ENCODE assay signal across 9 cellular contexts in genomic region chr20:57400262-57400701, GRCh38. TPM values are rescaled to one million over a fixed set of nuclear protein-coding genes. Genes with fewer than 3 reads are reported as not detected.
A peak's percentile ranks its signal among the peaks of the same experiment; 100 is the strongest.
DNase-seq lines count a peak whose midpoint lies in the region; ATAC-seq and TF ChIP-seq lines count a peak whose summit lies in the region.
"Had no signal": no experiment of that assay in that cellular context is flagged by ENCODE, and none has a peak within 500 bp of the region (broad histone marks: within the 10 kb centered on the region; RNA-seq: fewer than 3 reads in every experiment).

No MANE protein-coding gene starts in this region.

- H3K9ac ChIP-seq in H9 (ENCODE audit: extremely low read depth, insufficient read length, low read length): no peak overlapping the region
- no peak overlapping the region for H3K9ac ChIP-seq in neuronal stem cell (ENCODE audit: low read depth, low read length, poor library complexity)

- H2BK5ac ChIP-seq in H9 (ENCODE audit: insufficient read length, low read length) (no peak overlapping the region), neuronal stem cell (ENCODE audit: low read length) (peak overlapping the region; percentile 27)

- CTCF ChIA-PET in CD4-positive, alpha-beta memory T cell (lab: Charles Lee; ENCODE audit: partially characterized antibody): interaction anchor here (1.0 to 5.6 kb wide), 2 partner anchors 9 to 20 kb away, joined by 3 to 31 read pairs; no protein-coding TSS in a partner anchor

- peak overlapping the region; percentile 17 to 90 (median 68) for H3K4me3 Mint-ChIP-seq in CD4-positive, alpha-beta memory T cell
- H3K4me3 Mint-ChIP-seq in H9: no peak overlapping the region

- peak overlapping the region; percentile 90 for H3K27ac ChIP-seq in CD4-positive, alpha-beta memory T cell (ENCODE audit: low read depth, low read length)
- H3K27ac ChIP-seq in H9 (ENCODE audit: insufficient read length, low read depth, low read length) (no peak overlapping the region), neuronal stem cell (replicated peaks; ENCODE audit: low read length) (no peak overlapping the region)

- H3K79me2 ChIP-seq in H9 (ENCODE audit: insufficient read depth, low read length): no peaks in the 10 kb centered on the region; the same call in 1 of the 2 replicates

- H3K23me2 ChIP-seq in H9 (ENCODE audit: insufficient read length, low read depth, low read length, poor library complexity, severe bottlenecking): no peaks in the 10 kb centered on the region

- H3K14ac ChIP-seq in H9 (ENCODE audit: insufficient read depth, low read length) (no peak overlapping the region), neuronal stem cell (ENCODE audit: low read length) (no peak overlapping the region)

- peaks cover 3% of the 10 kb centered on the region for H3K79me1 ChIP-seq in H9 (ENCODE audit: insufficient read depth, low read depth, low read length, poor library complexity, severe bottlenecking)
- peaks cover 18% of the 10 kb centered on the region for H3K79me1 ChIP-seq in neuronal stem cell (ENCODE audit: low read depth, low read length)

- H3K27me3 Mint-ChIP-seq in CD4-positive, alpha-beta memory T cell: peaks cover 0 to 3% of the 10 kb centered on the region in 2 donors
- H3K27me3 Mint-ChIP-seq in H9 (ENCODE audit: low read depth): no peaks in the 10 kb centered on the region

- H3K4me2 ChIP-seq in H9 (ENCODE audit: insufficient read depth, insufficient read length, low read length) (no peak overlapping the region), neuronal stem cell (ENCODE audit: insufficient read depth, low read length, poor library complexity, severe bottlenecking) (no peak overlapping the region)

- peaks cover 0 to 16% (median 0%) of the 10 kb centered on the region in 8 donors for H3K9me3 Mint-ChIP-seq in CD4-positive, alpha-beta memory T cell
- H3K9me3 Mint-ChIP-seq in H9: no peaks in the 10 kb centered on the region

- peaks cover 74% of the 10 kb centered on the region for H3K36me3 ChIP-seq in CD4-positive, alpha-beta memory T cell (ENCODE audit: insufficient read depth, low read length)
- peaks cover 29 to 95% of the 10 kb centered on the region in 2 donors for H3K36me3 ChIP-seq in neuronal stem cell (replicated peaks in 1 of 2; ENCODE audit: control insufficient read depth in 2 of 2, insufficient read depth in 2 of 2, low read length in 2 of 2)
- peaks cover 30% of the 10 kb centered on the region for H3K36me3 ChIP-seq in HAP-1 (replicated peaks)

- H2BK20ac ChIP-seq in H9 (ENCODE audit: low read depth, low read length, poor library complexity, severe bottlenecking): no peak overlapping the region

- H2BK12ac ChIP-seq in H9 (ENCODE audit: insufficient read length, low read depth, low read length) (no peak overlapping the region), neuronal stem cell (ENCODE audit: low read length) (no peak overlapping the region)

- TF ChIP-seq CTCF in H9 (conservative IDR thresholded peaks at IDR 0.05): no peak

- in situ Hi-C loops in HAP-1 (cut with MboI; ENCODE audit: low sequenced_read_pairs): no loop called here

- H3K56ac ChIP-seq in H9 (ENCODE audit: insufficient read length, low read depth, low read length): no peak overlapping the region

- intact Hi-C loops in CD4-positive, alpha-beta memory T cell (cut with micrococcal nuclease): no loop called here

- H2AFZ ChIP-seq in H9 (ENCODE audit: low read length): no peak overlapping the region
- H2AFZ ChIP-seq in neuronal stem cell (ENCODE audit: low read length): no peak overlapping the region

- H3K4me1 Mint-ChIP-seq in CD4-positive, alpha-beta memory T cell: peaks cover 43 to 85% (median 66%) of the 10 kb centered on the region in 4 donors
- H3K4me1 Mint-ChIP-seq in H9: peaks cover 14 to 24% of the 10 kb centered on the region in 2 experiments

- peaks cover 63 to 80% of the 10 kb centered on the region in 2 donors for H3K36me3 Mint-ChIP-seq in CD4-positive, alpha-beta memory T cell
- H3K36me3 Mint-ChIP-seq in H9 (ENCODE audit: insufficient read depth in 1 of 3, low read depth in 3 of 3): peaks cover 29 to 78% (median 75%) of the 10 kb centered on the region in 3 experiments

- no peak for DNase-seq in CD4-positive, alpha-beta memory T cell
- no peak for DNase-seq in H9
- peak; percentile 55 for DNase-seq in cerebellum (ENCODE audit: low spot score)
- DNase-seq in neuronal stem cell (ENCODE audit: low spot score): no peak
- no peak for DNase-seq in NCI-H2081 (lab: John Stamatoyannopoulos, UW)
- no peak for DNase-seq in HAP-1 (ENCODE audit: low spot score in 2 of 2)
- DNase-seq in NCI-H187 treated with DMSO at 0.1 percent for 48 hours (lab: John Stamatoyannopoulos, UW): no peak
- DNase-seq: NCI-H526 treated with DMSO at 0.1 percent for 48 hours had no signal

- no peak overlapping the region for H4K5ac ChIP-seq in H9 (ENCODE audit: insufficient read length, low read depth, low read length)

- no peak overlapping the region for H3K23ac ChIP-seq in H9 (ENCODE audit: insufficient read length, low read depth, low read length)
- H3K23ac ChIP-seq in neuronal stem cell (ENCODE audit: low read depth, low read length, poor library complexity): no peak overlapping the region

- H3K4me1 ChIP-seq in CD4-positive, alpha-beta memory T cell (ENCODE audit: insufficient read depth, low read length): peaks cover 96% of the 10 kb centered on the region
- no peaks in the 10 kb centered on the region for H3K4me1 ChIP-seq in H9 (ENCODE audit: insufficient read depth, low read length)
- peaks cover 18% of the 10 kb centered on the region in 2 donors for H3K4me1 ChIP-seq in neuronal stem cell (ENCODE audit: control insufficient read depth in 2 of 2, insufficient read depth in 1 of 2, low read depth in 1 of 2, low read length in 2 of 2)
- H3K4me1 ChIP-seq in HAP-1: no peaks in the 10 kb centered on the region

- H2BK120ac ChIP-seq in H9 (ENCODE audit: low read depth, low read length, poor library complexity, severe bottlenecking) (no peak overlapping the region), neuronal stem cell (ENCODE audit: low read depth, low read length) (no peak overlapping the region)

- ATAC-seq in HG02678 (IDR thresholded peaks at IDR 0.05; ENCODE audit: unreplicated experiment): no peak

- H3K27me3 ChIP-seq in CD4-positive, alpha-beta memory T cell (ENCODE audit: insufficient read depth, low read length): no peaks in the 10 kb centered on the region
- H3K27me3 ChIP-seq in H9 (ENCODE audit: insufficient read depth, low read length) (no peaks in the 10 kb centered on the region), neuronal stem cell (ENCODE audit: control insufficient read depth in 3 of 3, insufficient read depth in 3 of 3, low read depth in 1 of 3, low read length in 3 of 3) (no peaks in the 10 kb centered on the region), HAP-1 (ENCODE audit: low read depth) (no peaks in the 10 kb centered on the region)

- POLR2A ChIA-PET in CD4-positive, alpha-beta memory T cell (lab: Charles Lee; ENCODE audit: partially characterized antibody): interaction anchor here (0.6 to 9.7 kb wide), 7 partner anchors 8 to 47 kb away, joined by 3 to 150 read pairs (median 9); partner anchors contain the start of gene RBM38

- H3K4me3 ChIP-seq in CD4-positive, alpha-beta memory T cell (ENCODE audit: low read length in 2 of 2): peak overlapping the region; percentile 20 to 74
- no peak overlapping the region for H3K4me3 ChIP-seq in neuronal stem cell (ENCODE audit: low read length in 2 of 2)
- H3K4me3 ChIP-seq in HAP-1: no peak overlapping the region

- no peaks in the 10 kb centered on the region for H3K9me3 ChIP-seq in CD4-positive, alpha-beta memory T cell (ENCODE audit: control insufficient read depth in 1 of 2, low read length in 2 of 2)
- H3K9me3 ChIP-seq in H9 (ENCODE audit: control insufficient read depth, low read depth, low read length) (no peaks in the 10 kb centered on the region), neuronal stem cell (replicated peaks in 1 of 2; ENCODE audit: control insufficient read depth in 2 of 2, insufficient read depth in 1 of 2, low read depth in 1 of 2, low read length in 2 of 2) (peaks cover 0 to 2% of the 10 kb centered on the region in 2 donors), HAP-1 (no peaks in the 10 kb centered on the region)

- H3K27ac Mint-ChIP-seq in CD4-positive, alpha-beta memory T cell: peak overlapping the region in 6 of 7 donors; percentile 98 to 100 (median 99)
- peak overlapping the region in 2 of 3 experiments; percentile 40 to 81; a peak in 2 of 7 replicates for H3K27ac Mint-ChIP-seq in H9

- H2BK15ac ChIP-seq in H9 (ENCODE audit: low read depth, low read length) (no peak overlapping the region), neuronal stem cell (ENCODE audit: low read length) (no peak overlapping the region)

- H3K18ac ChIP-seq in H9 (ENCODE audit: insufficient read length, low read depth, low read length) (no peak overlapping the region), neuronal stem cell (ENCODE audit: low read length) (peak overlapping the region; percentile 30)

- no peaks in the 10 kb centered on the region for H4K20me1 ChIP-seq in H9 (ENCODE audit: control insufficient read depth, insufficient read depth, insufficient read length)

- H2AK5ac ChIP-seq in H9 (ENCODE audit: insufficient read length, low read length) (no peak overlapping the region), neuronal stem cell (ENCODE audit: low read depth, low read length) (peak overlapping the region; percentile 22)

- no peak overlapping the region for H4K91ac ChIP-seq in H9 (ENCODE audit: insufficient read length, low read depth, low read length)
- H4K91ac ChIP-seq in neuronal stem cell (ENCODE audit: low read depth, low read length, poor library complexity): no peak overlapping the region

- no peak overlapping the region for H4K8ac ChIP-seq in H9 (replicated peaks; ENCODE audit: insufficient read length, low read depth, low read length)
- H4K8ac ChIP-seq in neuronal stem cell (ENCODE audit: low read depth, low read length): no peak overlapping the region

- no CpG with 5 or more reads among the region's 11 CpGs for WGBS in H9 (ENCODE audit: extremely low coverage, insufficient read length, low lambda C conversion rate)
- WGBS in neuronal stem cell (ENCODE audit: extremely low coverage in 2 of 2, insufficient read length in 2 of 2, insufficient replicate concordance in 1 of 2), 2 donors: no CpG with 5 or more reads among the region's 11 CpGs

- no peak overlapping the region for H3K4ac ChIP-seq in H9 (ENCODE audit: low read depth, low read length)
- H3K4ac ChIP-seq in neuronal stem cell (ENCODE audit: low read length): no peak overlapping the region

- H3T11ph ChIP-seq in H9 (ENCODE audit: low read length): no peak overlapping the region

RNA-seq across cellular contexts. Expression of gene RBM38, which starts 9.1 kb away (rescaled TPM):
- total RNA-seq in CD4-positive, alpha-beta memory T cell: 10 to 100 TPM; 76.0 to 79.6 TPM
- polyA plus RNA-seq in CD4-positive, alpha-beta memory T cell: 10 to 100 TPM; 33.1 to 97.8 TPM
- 66.8 and 67.9 TPM in 2 replicates for total RNA-seq in H9 (2021)
- 11.4 TPM for total RNA-seq in cerebellum
- polyA plus RNA-seq in neuronal stem cell (2013, experiment 1 of 2): 38.4 TPM
- polyA plus RNA-seq in neuronal stem cell (2013, experiment 2 of 2): 40.3 TPM

RNA-seq across cellular contexts. Expression of gene RAE1, which starts 49.2 kb away (rescaled TPM):
- total RNA-seq in CD4-positive, alpha-beta memory T cell: 10 to 100 TPM; 30.9 to 33.8 TPM
- polyA plus RNA-seq in CD4-positive, alpha-beta memory T cell: 10 to 100 TPM; 31.7 to 43.9 TPM
- total RNA-seq in H9 (2021) (53.1 and 54.8 TPM in 2 replicates), cerebellum (26.9 TPM)
- 21.8 TPM for polyA plus RNA-seq in neuronal stem cell (2013, experiment 1 of 2)
- polyA plus RNA-seq in neuronal stem cell (2013, experiment 2 of 2): 21.8 TPM

Comparison
In these comparisons a context has a peak if more than half of its experiments do, and no peak if none do; other contexts are left out.
1. H3K4me3 ChIP-seq: peak in CD4-positive, alpha-beta memory T cell (2 of 2); none in neuronal stem cell (0 of 2) and HAP-1 (single experiment).
2. H3K4me3 Mint-ChIP-seq: peak in CD4-positive, alpha-beta memory T cell (8 of 8); none in H9 (0 of 2).